In the genomic region with DNA sequence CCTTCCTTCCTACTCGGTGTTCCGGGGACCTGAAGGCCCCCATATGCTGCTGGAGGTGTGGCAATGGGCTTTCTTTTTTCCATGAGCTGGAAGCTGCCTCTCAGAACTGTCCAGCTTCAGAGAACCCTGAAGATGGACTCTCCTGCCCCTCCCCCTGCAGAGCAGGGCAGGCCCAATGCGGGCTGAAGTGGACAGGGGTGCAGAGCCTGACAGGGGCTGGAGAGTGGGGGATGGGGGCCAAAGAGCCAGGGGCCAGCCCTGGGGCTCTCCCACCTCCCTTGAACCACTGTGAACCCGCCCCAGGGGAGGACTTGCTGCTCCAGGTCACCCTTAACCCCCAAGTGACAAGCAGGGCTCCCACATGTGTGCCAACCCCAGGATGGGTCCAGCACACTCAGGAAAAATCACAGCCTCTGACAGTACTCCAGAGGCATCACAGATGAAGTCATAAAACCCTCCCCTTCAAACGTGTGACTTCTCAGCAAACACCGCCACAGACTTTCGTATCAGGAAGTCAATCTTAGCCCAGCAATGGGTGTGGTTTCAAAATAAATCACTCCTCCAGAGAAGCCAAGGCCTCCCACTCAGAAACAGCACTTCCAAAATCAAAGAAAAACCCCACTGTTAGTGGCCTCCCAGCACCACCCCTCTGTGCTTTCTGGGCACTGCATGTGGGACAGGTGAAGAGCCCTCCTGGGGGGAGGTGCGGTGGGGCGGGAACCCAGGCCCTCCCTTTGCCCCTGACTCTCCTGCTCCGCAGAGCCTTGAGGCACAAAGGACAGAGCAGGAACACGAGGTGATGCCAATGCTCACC, we compare ENCODE assay signal across 8 cellular contexts.
DNase-seq lines count a peak whose midpoint lies in the region; FAIRE-seq and TF ChIP-seq lines count a peak whose summit lies in the region.

No MANE protein-coding gene starts in this region.

- H3K4me1 ChIP-seq in neural progenitor cell = peaks cover 14% of the 10 kb centered on the region

- H4K20me1 ChIP-seq in neural progenitor cell (ENCODE audit: low read depth) = peaks cover 70% of the 10 kb centered on the region

- peaks cover 3% of the 10 kb centered on the region for H3K36me3 Mint-ChIP-seq in activated CD4-positive, alpha-beta memory T cell treated with anti-CD3 and anti-CD28 coated beads for 36 hours
- peaks cover 2% of the 10 kb centered on the region for H3K36me3 Mint-ChIP-seq in neural progenitor cell

- no peak overlapping the region for H3K4me2 ChIP-seq in neural progenitor cell

- no peak for TF ChIP-seq CTCF in neural progenitor cell (IDR thresholded peaks at IDR 0.05)

- DNase-seq in GF-D8 (lab: John Stamatoyannopoulos, UW) = peak; percentile 34
- peak; percentile 33 for DNase-seq in LHCN-M2 (ENCODE audit: low read depth)
- DNase-seq in activated CD4-positive, alpha-beta memory T cell treated with anti-CD3 and anti-CD28 coated beads for 36 hours = peak; percentile 80
- DNase-seq in epithelial cell of prostate (ENCODE audit: low read depth, low spot score) = peak; percentile 41
- no peak for DNase-seq in neural progenitor cell (ENCODE audit: low spot score)
- no peak for DNase-seq in SK-N-DZ (ENCODE audit: low spot score)
- no peak for DNase-seq in urothelium cell line (ENCODE audit: low spot score)
- DNase-seq in NCI-H187 (lab: John Stamatoyannopoulos, UW) = no peak

- H3K36me3 ChIP-seq in neural progenitor cell = no peaks in the 10 kb centered on the region

- H3K27ac ChIP-seq in epithelial cell of prostate (peak overlapping the region; percentile 22), neural progenitor cell (no peak overlapping the region)

- intact Hi-C loops in activated CD4-positive, alpha-beta memory T cell treated with anti-CD3 and anti-CD28 coated beads for 36 hours (cut with micrococcal nuclease) = loop anchor here (1.0 to 10.0 kb wide), 7 partner anchors 37 to 620 kb away; partner anchors contain the start of gene HDAC4

- H3K4me3 Mint-ChIP-seq in activated CD4-positive, alpha-beta memory T cell treated with anti-CD3 and anti-CD28 coated beads for 36 hours = peak overlapping the region; percentile 62
- H3K4me3 Mint-ChIP-seq in neural progenitor cell = no peak overlapping the region

- H3K4me1 Mint-ChIP-seq in activated CD4-positive, alpha-beta memory T cell treated with anti-CD3 and anti-CD28 coated beads for 36 hours (ENCODE audit: low read depth) = peaks cover 86% of the 10 kb centered on the region
- H3K4me1 Mint-ChIP-seq in neural progenitor cell = peaks cover 48% of the 10 kb centered on the region

- peak overlapping the region; percentile 86 for H3K27ac Mint-ChIP-seq in activated CD4-positive, alpha-beta memory T cell treated with anti-CD3 and anti-CD28 coated beads for 36 hours
- H3K27ac Mint-ChIP-seq in neural progenitor cell = peak overlapping the region; percentile 57

- no peak overlapping the region for H3K9ac ChIP-seq in neural progenitor cell

- no peaks in the 10 kb centered on the region for H3K27me3 ChIP-seq in neural progenitor cell

- CTCF ChIA-PET in activated CD4-positive, alpha-beta memory T cell treated with anti-CD3 and anti-CD28 coated beads for 36 hours (lab: Charles Lee) = interaction anchor here (0.7 kb wide), 1 partner anchor 34 kb away, joined by 3 read pairs; no protein-coding TSS in a partner anchor

- FAIRE-seq in urothelium cell line (lab: Jason Lieb, UNC) = no peak

- H3K27me3 Mint-ChIP-seq in activated CD4-positive, alpha-beta memory T cell treated with anti-CD3 and anti-CD28 coated beads for 36 hours = peaks cover 3% of the 10 kb centered on the region
- no peaks in the 10 kb centered on the region for H3K27me3 Mint-ChIP-seq in neural progenitor cell (ENCODE audit: insufficient read depth, low read depth)

- no peaks in the 10 kb centered on the region for H3K9me3 ChIP-seq in neural progenitor cell (ENCODE audit: low read depth)

- H3K9me3 Mint-ChIP-seq in activated CD4-positive, alpha-beta memory T cell treated with anti-CD3 and anti-CD28 coated beads for 36 hours = no peaks in the 10 kb centered on the region
- H3K9me3 Mint-ChIP-seq in neural progenitor cell = no peaks in the 10 kb centered on the region

- no peaks in the 10 kb centered on the region for H3F3A ChIP-seq in neural progenitor cell (ENCODE audit: low read depth)

- H3K79me2 ChIP-seq in neural progenitor cell (ENCODE audit: low read depth) = peaks cover 88% of the 10 kb centered on the region

- no peak overlapping the region for H3K4me3 ChIP-seq in neural progenitor cell

- no peak overlapping the region for H2AFZ ChIP-seq in neural progenitor cell (replicated peaks)

- POLR2A ChIA-PET in activated CD4-positive, alpha-beta memory T cell treated with anti-CD3 and anti-CD28 coated beads for 36 hours (lab: Charles Lee) = interaction anchor here (0.9 to 1.3 kb wide), 4 partner anchors 15 to 136 kb away, joined by 3 to 5 read pairs (median 4); partner anchors contain the start of gene HDAC4

Comparison
In these comparisons a context has a peak if more than half of its experiments do, and no peak if none do; other contexts are left out.
1. DNase-seq: peak in GF-D8 (single experiment), LHCN-M2 (single experiment), activated CD4-positive, alpha-beta memory T cell treated with anti-CD3 and anti-CD28 coated beads for 36 hours (single experiment) and epithelial cell of prostate (single experiment); none in neural progenitor cell (single experiment), SK-N-DZ (single experiment), urothelium cell line (single experiment) and NCI-H187 (0 of 2).